Comparison of ENCODE assay signal across 10 cellular contexts in the genomic region with DNA sequence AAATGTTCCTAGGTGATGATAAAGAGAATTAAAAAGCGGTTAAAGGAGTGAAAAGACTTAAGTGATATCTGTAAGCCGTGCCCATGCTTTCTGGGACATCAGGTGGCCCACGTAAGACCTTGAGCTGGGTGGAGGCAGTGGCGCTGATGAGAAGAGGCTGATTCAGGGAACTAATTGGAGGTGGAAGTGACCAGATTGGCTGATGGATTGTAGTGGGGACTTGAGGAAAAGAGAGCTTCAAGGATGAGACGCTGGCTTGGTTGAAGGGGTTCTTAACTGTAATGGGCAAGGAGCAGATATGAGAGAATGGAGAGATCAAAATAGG.
DNase-seq lines count a peak whose midpoint lies in the region; ATAC-seq and TF ChIP-seq lines count a peak whose summit lies in the region.
"Had no signal": no experiment of that assay in that cellular context is flagged by ENCODE, and none has a peak within 500 bp of the region (broad histone marks: within the 10 kb centered on the region; RNA-seq: fewer than 3 reads in every experiment).

No MANE protein-coding gene starts in this region.

- H3K36me3 ChIP-seq in ES-I3 (ENCODE audit: insufficient read depth, low read length): no peaks in the 10 kb centered on the region
- no peaks in the 10 kb centered on the region for H3K36me3 ChIP-seq in endocrine pancreas (ENCODE audit: control insufficient read depth, insufficient read depth, low read length)

- H3K9ac ChIP-seq in ES-I3 (ENCODE audit: low read depth, low read length) (peak overlapping the region; percentile 92), endocrine pancreas (ENCODE audit: control insufficient read depth, insufficient read depth, low read length) (no peak overlapping the region)

- ATAC-seq in HG02798 (IDR thresholded peaks at IDR 0.05; ENCODE audit: poor library complexity, unreplicated experiment): no peak

- H3K4me1 ChIP-seq in ES-I3 (ENCODE audit: insufficient read depth, low read length): no peaks in the 10 kb centered on the region
- H3K4me1 ChIP-seq in endocrine pancreas (ENCODE audit: control insufficient read depth, insufficient read depth, low read length): no peaks in the 10 kb centered on the region

- TF ChIP-seq POLR2A in NB4 (IDR thresholded peaks at IDR 0.05; ENCODE audit: extremely low read depth, insufficient read length): no peak

- no peaks in the 10 kb centered on the region for H3K27me3 ChIP-seq in endocrine pancreas (ENCODE audit: control insufficient read depth, insufficient read depth, low read length)

- intact Hi-C loops in posterior vena cava (cut with DNase I): no loop called here

- H3K9me3 ChIP-seq in ES-I3 (ENCODE audit: control insufficient read depth, insufficient read depth, low read length) (no peaks in the 10 kb centered on the region), endocrine pancreas (ENCODE audit: control insufficient read depth, low read length) (no peaks in the 10 kb centered on the region)
- H3K9me3 ChIP-seq: mucosa of descending colon had no signal

- DNase-seq in NB4 (ENCODE audit: low read depth): no peak
- peak; percentile 29 for DNase-seq in posterior vena cava (ENCODE audit: low spot score)
- no peak for DNase-seq in DMS 273 treated with DMSO at 0.1 percent for 48 hours (lab: John Stamatoyannopoulos, UW)
- no peak for DNase-seq in activated gamma-delta T cell treated with Interleukin-2 at 50 U/mL for 16 hours
- no peak for DNase-seq in activated effector memory CD4-positive, alpha-beta T cell treated with anti-CD3 and anti-CD28 coated beads, Interleukin-2, amount 50 U/mL, for 16 hours
- DNase-seq: activated naive CD4-positive, alpha-beta T cell treated with anti-CD3 and anti-CD28 coated beads, Interleukin-2, amount 50 U/mL, for 16 hours; mucosa of descending colon had no signal

- H3K4me3 ChIP-seq in NB4 (ENCODE audit: low read depth, low read length): peak overlapping the region; percentile 53
- peak overlapping the region; percentile 45 for H3K4me3 ChIP-seq in endocrine pancreas (ENCODE audit: control insufficient read depth, insufficient read depth, low read length)

- no peak for TF ChIP-seq CTCF in NB4 (IDR thresholded peaks at IDR 0.05; ENCODE audit: low read depth, low read length)
